1 cellular context compared by ENCODE assay signal in the genomic region with DNA sequence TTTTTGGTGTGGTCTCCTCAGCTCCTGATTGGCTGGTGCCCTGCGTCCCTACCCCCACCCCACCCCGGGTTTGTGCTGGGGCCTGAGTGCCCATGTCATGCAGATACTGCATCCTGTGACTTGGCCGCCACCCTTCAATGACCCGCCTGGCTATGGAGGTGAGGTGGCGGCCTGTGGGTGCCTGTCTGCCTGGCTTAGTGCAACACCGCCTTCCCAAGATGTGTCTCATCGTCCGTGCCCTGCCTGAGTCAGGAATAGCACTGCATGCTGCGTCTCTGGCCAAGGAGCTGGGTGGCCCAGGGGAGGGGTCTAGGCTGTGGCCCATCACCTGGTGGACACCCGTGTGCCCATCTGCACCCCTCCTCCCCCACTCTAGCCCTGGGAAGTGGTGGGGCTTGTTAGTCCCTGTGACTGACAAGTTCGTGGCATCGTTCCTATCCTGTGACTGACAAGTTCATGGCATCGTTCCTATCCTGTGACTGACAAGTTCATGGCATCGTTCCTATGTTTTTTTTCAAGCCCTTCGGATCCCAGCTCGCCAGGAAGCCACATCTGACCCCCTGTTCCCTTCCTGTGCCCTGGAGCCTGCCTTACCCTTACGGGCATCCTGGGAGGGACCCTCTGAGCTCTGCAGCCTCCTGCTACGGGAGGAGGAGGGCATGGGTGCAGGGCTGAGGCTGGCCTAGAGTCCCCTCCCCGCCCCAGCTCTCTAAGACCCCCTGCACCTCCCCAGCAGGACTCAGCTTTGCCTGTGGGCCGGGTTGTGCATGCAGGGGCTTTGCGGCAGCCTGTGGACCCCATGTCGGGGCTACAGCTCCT.
A peak's percentile ranks its signal among the peaks of the same experiment; 100 is the strongest.
TF ChIP-seq lines count a peak whose summit lies in the region.

No MANE protein-coding gene starts in this region.

TF ChIP-seq in K562, 482 proteins besides CTCF, POLR2A, EP300 and RAD21:
- no peak for TF ChIP-seq ZNF146 (CRISPR knock-in tag; IDR thresholded peaks at IDR 0.05; ENCODE audit: unreplicated experiment)
- TF ChIP-seq BRCA1 (IDR thresholded peaks at IDR 0.05) = no peak
- TF ChIP-seq BRCA1 (CRISPR knock-in tag; IDR thresholded peaks at IDR 0.05) = no peak
- TF ChIP-seq, protein P1, sequence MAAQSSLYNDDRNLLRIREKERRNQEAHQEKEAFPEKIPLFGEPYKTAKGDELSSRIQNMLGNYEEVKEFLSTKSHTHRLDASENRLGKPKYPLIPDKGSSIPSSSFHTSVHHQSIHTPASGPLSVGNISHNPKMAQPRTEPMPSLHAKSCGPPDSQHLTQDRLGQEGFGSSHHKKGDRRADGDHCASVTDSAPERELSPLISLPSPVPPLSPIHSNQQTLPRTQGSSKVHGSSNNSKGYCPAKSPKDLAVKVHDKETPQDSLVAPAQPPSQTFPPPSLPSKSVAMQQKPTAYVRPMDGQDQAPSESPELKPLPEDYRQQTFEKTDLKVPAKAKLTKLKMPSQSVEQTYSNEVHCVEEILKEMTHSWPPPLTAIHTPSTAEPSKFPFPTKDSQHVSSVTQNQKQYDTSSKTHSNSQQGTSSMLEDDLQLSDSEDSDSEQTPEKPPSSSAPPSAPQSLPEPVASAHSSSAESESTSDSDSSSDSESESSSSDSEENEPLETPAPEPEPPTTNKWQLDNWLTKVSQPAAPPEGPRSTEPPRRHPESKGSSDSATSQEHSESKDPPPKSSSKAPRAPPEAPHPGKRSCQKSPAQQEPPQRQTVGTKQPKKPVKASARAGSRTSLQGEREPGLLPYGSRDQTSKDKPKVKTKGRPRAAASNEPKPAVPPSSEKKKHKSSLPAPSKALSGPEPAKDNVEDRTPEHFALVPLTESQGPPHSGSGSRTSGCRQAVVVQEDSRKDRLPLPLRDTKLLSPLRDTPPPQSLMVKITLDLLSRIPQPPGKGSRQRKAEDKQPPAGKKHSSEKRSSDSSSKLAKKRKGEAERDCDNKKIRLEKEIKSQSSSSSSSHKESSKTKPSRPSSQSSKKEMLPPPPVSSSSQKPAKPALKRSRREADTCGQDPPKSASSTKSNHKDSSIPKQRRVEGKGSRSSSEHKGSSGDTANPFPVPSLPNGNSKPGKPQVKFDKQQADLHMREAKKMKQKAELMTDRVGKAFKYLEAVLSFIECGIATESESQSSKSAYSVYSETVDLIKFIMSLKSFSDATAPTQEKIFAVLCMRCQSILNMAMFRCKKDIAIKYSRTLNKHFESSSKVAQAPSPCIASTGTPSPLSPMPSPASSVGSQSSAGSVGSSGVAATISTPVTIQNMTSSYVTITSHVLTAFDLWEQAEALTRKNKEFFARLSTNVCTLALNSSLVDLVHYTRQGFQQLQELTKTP (IDR thresholded peaks at IDR 0.05; ENCODE audit: low read depth in 1 of 2, partially characterized antibody in 2 of 2) = no peak
- TF ChIP-seq RBM22 (IDR thresholded peaks at IDR 0.05; ENCODE audit: low read depth, low read length, poor library complexity, severe bottlenecking) = peak; percentile 20
